ENCODE assay signal across 7 cellular contexts in the genomic region with DNA sequence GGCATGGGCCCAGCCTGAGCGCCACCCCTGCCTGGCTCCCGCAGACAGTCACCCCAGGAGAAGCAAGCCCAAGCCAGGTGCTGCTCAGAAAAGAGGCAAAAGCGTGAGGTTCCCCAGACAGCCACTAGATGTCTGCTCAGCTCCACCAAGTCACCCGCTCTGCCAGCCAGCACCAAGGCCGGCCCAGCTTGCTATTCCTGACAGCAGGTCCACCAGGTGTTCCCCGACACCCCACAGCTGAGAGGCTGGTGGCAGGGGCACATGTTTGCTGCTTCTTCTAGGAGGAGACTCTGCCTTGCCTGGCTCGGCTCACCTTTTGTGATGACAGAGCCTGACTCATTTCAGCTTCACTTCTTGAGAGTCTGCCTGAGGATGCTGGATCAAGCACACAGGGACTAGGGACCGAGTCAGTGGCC.
A peak's percentile ranks its signal among the peaks of the same experiment; 100 is the strongest.
DNase-seq lines count a peak whose midpoint lies in the region; ATAC-seq and TF ChIP-seq lines count a peak whose summit lies in the region.

No MANE protein-coding gene starts in this region.

- no peak overlapping the region for H3K4me3 Mint-ChIP-seq in immature natural killer cell

- no peak overlapping the region for H3K4me2 ChIP-seq in KMS-11

- H3K4me1 ChIP-seq in KMS-11 (ENCODE audit: low read depth, poor library complexity, severe bottlenecking), result no peaks in the 10 kb centered on the region
- H3K4me1 ChIP-seq in Peyer's patch, result no peaks in the 10 kb centered on the region

- no peaks in the 10 kb centered on the region for H3K9me3 ChIP-seq in Peyer's patch

- H3K36me3 ChIP-seq in GM06990 (ENCODE audit: control insufficient read depth, insufficient read depth, low read length) (peaks cover under 1% of the 10 kb centered on the region; the same call in 1 of the 2 replicates), KMS-11 (ENCODE audit: insufficient read depth) (no peaks in the 10 kb centered on the region), Peyer's patch (peaks cover 0 to 3% (median 0%) of the 10 kb centered on the region in 3 donors)

- peaks cover 0 to 3% (median 0%) of the 10 kb centered on the region in 3 donors for H3K36me3 Mint-ChIP-seq in immature natural killer cell

- no peaks in the 10 kb centered on the region for H3K79me2 ChIP-seq in KMS-11 (ENCODE audit: insufficient read depth, low read depth)

- TF ChIP-seq CTCF in GM06990 (IDR thresholded peaks at IDR 0.05; ENCODE audit: insufficient read depth, low read length, poor library complexity, severe bottlenecking) (peak; percentile 81), KMS-11 (conservative IDR thresholded peaks at IDR 0.05; ENCODE audit: low read depth, low read length) (peak; percentile 54), Peyer's patch (IDR thresholded peaks at IDR 0.05) (peak; percentile 20 to 67 (median 52))

- no peak overlapping the region for H3K27ac Mint-ChIP-seq in immature natural killer cell

- no peaks in the 10 kb centered on the region for H3K9me3 Mint-ChIP-seq in immature natural killer cell

- H3K9ac ChIP-seq in KMS-11, result no peak overlapping the region

- ATAC-seq in GM21576 (IDR thresholded peaks at IDR 0.05; ENCODE audit: unreplicated experiment), result peak; percentile 87

- no peaks in the 10 kb centered on the region for H4K20me1 ChIP-seq in KMS-11 (ENCODE audit: insufficient read depth)

- H3K27me3 Mint-ChIP-seq in immature natural killer cell (ENCODE audit: low read depth in 3 of 3), result peaks cover 1 to 4% (median 1%) of the 10 kb centered on the region in 3 donors

- DNase-seq in GM06990 (ENCODE audit: extremely low read depth, insufficient read length) (peak; percentile 49), Peyer's patch (peak; percentile 59 to 71 (median 62)), T47D (ENCODE audit: low read depth in 1 of 2, low spot score in 1 of 2) (peak; percentile 55 to 72), immature natural killer cell (peak in 2 of 3 donors; percentile 16 to 24)
- peak; percentile 4 to 11 for DNase-seq in stimulated activated CD8-positive, alpha-beta memory T cell treated with anti-CD3 and anti-CD28 coated beads, Interleukin-2, amount 100 ng/mL, for 48 hours (ENCODE audit: low read depth in 2 of 2)

- no peaks in the 10 kb centered on the region for H3K4me1 Mint-ChIP-seq in immature natural killer cell

- H3K4me3 ChIP-seq in GM06990 (replicated peaks; ENCODE audit: low read depth, low read length) (no peak overlapping the region), KMS-11 (IDR thresholded peaks at IDR 0.05; ENCODE audit: insufficient read depth, low read depth, low read length) (no peak overlapping the region), Peyer's patch (no peak overlapping the region)

- in situ Hi-C loops in T47D (cut with HindIII; ENCODE audit: low pct_unique_long_range_greater_than_20kb, low sequenced_read_pairs), result no loop called here

- no peak overlapping the region for H3K27ac ChIP-seq in KMS-11
- H3K27ac ChIP-seq in Peyer's patch, result no peak overlapping the region

- no peaks in the 10 kb centered on the region for H3K27me3 ChIP-seq in GM06990 (replicated peaks; ENCODE audit: control insufficient read depth, insufficient read depth, low read length)
- H3K27me3 ChIP-seq in KMS-11 (ENCODE audit: insufficient read depth, low read depth), result no peaks in the 10 kb centered on the region
- H3K27me3 ChIP-seq in Peyer's patch, result no peaks in the 10 kb centered on the region

- TF ChIP-seq POLR2A in Peyer's patch (IDR thresholded peaks at IDR 0.05), result no peak

- H2AFZ ChIP-seq in KMS-11 (ENCODE audit: low read depth), result no peak overlapping the region

Comparison
In these comparisons a context has a peak if more than half of its experiments do, and no peak if none do; other contexts are left out.
1. DNase-seq: peak in every context shown above with its lines; median percentile 64 in T47D; 62 in Peyer's patch; 49 in GM06990; 20 in immature natural killer cell; 8 in stimulated activated CD8-positive, alpha-beta memory T cell treated with anti-CD3 and anti-CD28 coated beads, Interleukin-2, amount 100 ng/mL, for 48 hours.